ENCODE assay signal across 20 cellular contexts in genomic region chr2:204282081-204282480, GRCh38.
"Had no signal": no experiment of that assay in that cellular context is flagged by ENCODE, and none has a peak within 500 bp of the region (broad histone marks: within the 10 kb centered on the region; RNA-seq: fewer than 3 reads in every experiment).

No MANE protein-coding gene starts in this region.

- DNase-seq: activated CD4-positive, alpha-beta T cell treated with anti-CD3 and anti-CD28 coated beads for 1 hour; activated CD4-positive, alpha-beta T cell treated with anti-CD3 and anti-CD28 coated beads, Interleukin-2, amount 50 U/mL, for 1 hour; activated gamma-delta T cell treated with Interleukin-2 at 50 U/mL for 16 hours; activated T-cell treated with anti-CD3 and anti-CD28 coated beads, Interleukin-2, amount 50 U/mL, for 1 hour; aorta; caudate nucleus; effector CD8-positive, alpha-beta T cell; glutamatergic neuron; hypothalamus; left colon; stimulated activated CD4-positive, alpha-beta T cell treated with anti-CD3 and anti-CD28 coated beads, Interleukin-12 subunit alpha, Interleukin-12 subunit beta, amount 100 ng/mL, for 4 hours; stimulated activated CD4-positive, alpha-beta T cell treated with anti-CD3 and anti-CD28 coated beads, Interleukin-2, amount 100 ng/mL, for 24 hours; stimulated activated naive CD8-positive, alpha-beta T cell treated with anti-CD3 and anti-CD28 coated beads, Interleukin-15, amount 100 ng/mL, for 72 hours; T-helper 1 cell; tibial artery; WERI-Rb-1 had no signal

- H3K9me3 ChIP-seq: esophagus muscularis mucosa, mucosa of descending colon, prostate gland, tibial artery had no signal

- H3K27ac ChIP-seq: esophagus muscularis mucosa, prostate gland, tibial artery, WERI-Rb-1 had no signal

- ATAC-seq: stimulated activated effector memory CD8-positive, alpha-beta T cell treated with anti-CD3 and anti-CD28 coated beads, Interleukin-12 subunit alpha, Interleukin-12 subunit beta, amount 100 ng/mL, for 72 hours; stimulated activated naive CD8-positive, alpha-beta T cell treated with anti-CD3 and anti-CD28 coated beads, Interleukin-15, amount 100 ng/mL, for 72 hours had no signal

- H3K4me3 ChIP-seq: esophagus muscularis mucosa, mucosa of descending colon, prostate gland, tibial artery had no signal

- H3K36me3 ChIP-seq: esophagus muscularis mucosa, prostate gland, tibial artery, WERI-Rb-1 had no signal

- H3K4me1 ChIP-seq: esophagus muscularis mucosa, prostate gland had no signal

- H3K27me3 ChIP-seq: esophagus muscularis mucosa, tibial artery had no signal
